ENCODE assay signal across 16 cellular contexts in the genomic region with DNA sequence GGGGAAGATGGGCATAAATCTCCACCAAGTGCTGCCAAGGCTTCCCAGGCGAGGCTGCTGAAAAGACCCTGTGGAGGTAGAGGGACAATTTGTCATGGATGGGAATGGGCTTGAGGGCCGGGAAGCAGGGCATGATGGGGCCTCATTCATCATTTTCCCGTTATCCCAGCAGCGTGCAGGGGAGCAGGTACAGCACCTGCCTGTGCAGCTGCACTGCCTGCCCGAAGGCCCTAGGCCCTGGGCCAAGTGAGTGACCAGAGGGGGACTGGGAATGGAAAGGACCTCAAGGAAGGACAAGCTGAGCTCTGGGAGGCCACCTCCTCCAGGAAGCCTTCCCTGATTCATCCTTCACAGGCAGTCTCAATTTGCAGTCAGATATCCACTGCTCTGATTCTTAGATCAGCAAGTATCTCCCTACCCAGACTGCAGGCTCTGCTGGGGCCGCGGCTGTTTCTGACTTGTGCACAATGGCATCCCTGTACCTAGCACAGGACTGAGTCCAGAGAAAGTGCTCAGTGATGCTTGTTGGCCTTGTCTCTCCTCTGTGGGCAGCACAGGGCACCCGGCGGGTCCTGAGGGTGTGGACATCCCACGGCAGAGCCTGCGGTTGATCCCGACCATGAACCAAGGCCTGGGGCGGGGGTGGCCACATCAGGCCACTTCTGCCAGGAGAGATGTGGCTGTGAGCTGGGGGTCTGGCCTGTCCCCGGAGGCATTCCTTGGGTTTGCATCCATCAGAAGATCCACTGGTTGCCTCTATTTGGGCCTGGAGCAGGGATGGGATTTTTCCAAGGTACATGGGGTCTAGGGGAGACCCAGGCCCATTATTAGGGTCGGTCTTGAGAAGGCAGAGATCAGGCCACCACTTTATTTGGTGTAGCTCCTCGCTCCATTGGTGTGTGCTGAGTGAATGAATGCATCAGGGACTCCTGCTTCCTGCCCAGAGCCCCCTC.
DNase-seq lines count a peak whose midpoint lies in the region; ATAC-seq and TF ChIP-seq lines count a peak whose summit lies in the region.
"Had no signal": no experiment of that assay in that cellular context is flagged by ENCODE, and none has a peak within 500 bp of the region (broad histone marks: within the 10 kb centered on the region; RNA-seq: fewer than 3 reads in every experiment).

No MANE protein-coding gene starts in this region.

- H3K9ac ChIP-seq in BLaER1 (peak overlapping the region; percentile 77), smooth muscle cell (ENCODE audit: low read depth) (no peak overlapping the region)

- H3K9me2 ChIP-seq in hepatocyte (replicated peaks; ENCODE audit: insufficient read depth): no peaks in the 10 kb centered on the region

- H2AFZ ChIP-seq in hepatocyte (no peak overlapping the region), smooth muscle cell (ENCODE audit: low read depth) (no peak overlapping the region)

- H3K4me2 ChIP-seq in BLaER1 (peak overlapping the region; percentile 98), hepatocyte (no peak overlapping the region), smooth muscle cell (no peak overlapping the region)

- no peaks in the 10 kb centered on the region for H3F3A ChIP-seq in smooth muscle cell (ENCODE audit: low read depth)

- no peak for TF ChIP-seq POLR2A in Peyer's patch (IDR thresholded peaks at IDR 0.05)

- no peak for ATAC-seq in GM21528 (IDR thresholded peaks at IDR 0.05; ENCODE audit: low FRiP score, unreplicated experiment)
- ATAC-seq: gastroesophageal sphincter; naive thymus-derived CD4-positive, alpha-beta T cell had no signal

- H3K79me2 ChIP-seq in hepatocyte (no peaks in the 10 kb centered on the region), smooth muscle cell (ENCODE audit: low read depth) (no peaks in the 10 kb centered on the region)

- TF ChIP-seq CTCF in Peyer's patch (IDR thresholded peaks at IDR 0.05) (no peak), hepatocyte (IDR thresholded peaks at IDR 0.05; ENCODE audit: poor library complexity) (no peak), smooth muscle cell (IDR thresholded peaks at IDR 0.05; ENCODE audit: borderline replicate concordance, insufficient read depth, poor library complexity, severe bottlenecking) (no peak)

- peak overlapping the region; percentile 57; the same call in 1 of the 2 replicates for H3K4me3 ChIP-seq in BLaER1
- H3K4me3 ChIP-seq in Peyer's patch: no peak overlapping the region
- no peak overlapping the region for H3K4me3 ChIP-seq in hepatocyte
- H3K4me3 ChIP-seq in smooth muscle cell: no peak overlapping the region
- H3K4me3 ChIP-seq: gastroesophageal sphincter, lung had no signal

- H3K27me3 ChIP-seq in BLaER1: no peaks in the 10 kb centered on the region
- no peaks in the 10 kb centered on the region for H3K27me3 ChIP-seq in Peyer's patch
- H3K27me3 ChIP-seq in hepatocyte: no peaks in the 10 kb centered on the region
- no peaks in the 10 kb centered on the region for H3K27me3 ChIP-seq in smooth muscle cell (ENCODE audit: low read depth)

- H4K20me1 ChIP-seq in BLaER1 (no peaks in the 10 kb centered on the region), hepatocyte (ENCODE audit: insufficient read depth, poor library complexity, severe bottlenecking) (no peaks in the 10 kb centered on the region), smooth muscle cell (ENCODE audit: low read depth) (no peaks in the 10 kb centered on the region)

- no peaks in the 10 kb centered on the region for H3K36me3 ChIP-seq in BLaER1
- no peaks in the 10 kb centered on the region for H3K36me3 ChIP-seq in Peyer's patch
- H3K36me3 ChIP-seq in hepatocyte (replicated peaks; ENCODE audit: insufficient read depth, low read depth): no peaks in the 10 kb centered on the region
- H3K36me3 ChIP-seq in smooth muscle cell (ENCODE audit: low read depth): no peaks in the 10 kb centered on the region
- H3K36me3 ChIP-seq: gastroesophageal sphincter had no signal

- H3K27ac ChIP-seq in BLaER1 (peak overlapping the region; percentile 88), Peyer's patch (no peak overlapping the region), hepatocyte (peak overlapping the region; percentile 83), smooth muscle cell (ENCODE audit: low read depth) (peak overlapping the region; percentile 97)
- H3K27ac ChIP-seq: gastroesophageal sphincter had no signal

- DNase-seq in Peyer's patch (peak; percentile 10 to 27 (median 25)), hepatocyte (ENCODE audit: low spot score) (no peak), smooth muscle cell (lab: John Stamatoyannopoulos, UW; ENCODE audit: unreplicated experiment) (no peak), DMS153 (lab: John Stamatoyannopoulos, UW) (no peak), HPDE6-E6E7 (ENCODE audit: extremely low spot score) (no peak)
- DNase-seq: activated CD4-positive, alpha-beta T cell treated with anti-CD3 and anti-CD28 coated beads, Interleukin-2, amount 10 ng/mL, durations not matched to agents 24 days and 14 days; cortex of kidney; HCEC 1CT; KBM-7; NCI-H2081 treated with DMSO at 0.1 percent for 48 hours; NCI-H524 treated with DMSO at 0.1 percent for 48 hours had no signal

- 94% methylated on average over 16 of the region's 16 CpGs for WGBS in hepatocyte (ENCODE audit: low lambda C conversion rate, missing lambda C conversion rate)
- WGBS in smooth muscle cell (ENCODE audit: low lambda C conversion rate): 93% methylated on average over 16 of the region's 16 CpGs

- H3K4me1 ChIP-seq in BLaER1: peaks cover 100% of the 10 kb centered on the region
- H3K4me1 ChIP-seq in Peyer's patch: no peaks in the 10 kb centered on the region
- H3K4me1 ChIP-seq in hepatocyte (ENCODE audit: insufficient read depth): peaks cover 26% of the 10 kb centered on the region
- H3K4me1 ChIP-seq in smooth muscle cell (ENCODE audit: low read depth): peaks cover 18% of the 10 kb centered on the region
- H3K4me1 ChIP-seq: gastroesophageal sphincter had no signal

- H3K9me3 ChIP-seq in BLaER1 (peaks cover 5% of the 10 kb centered on the region), Peyer's patch (no peaks in the 10 kb centered on the region), hepatocyte (ENCODE audit: low read depth) (no peaks in the 10 kb centered on the region), smooth muscle cell (replicated peaks; ENCODE audit: low read depth) (no peaks in the 10 kb centered on the region)
- H3K9me3 ChIP-seq: gastroesophageal sphincter had no signal

Comparison
In these comparisons a context has a peak if more than half of its experiments do, and no peak if none do; other contexts are left out.
1. H3K27ac ChIP-seq: peak in BLaER1 (single experiment), hepatocyte (single experiment) and smooth muscle cell (single experiment); none in Peyer's patch (0 of 4).
2. DNase-seq: peak in Peyer's patch (3 of 3); none in hepatocyte (single experiment), smooth muscle cell (single experiment), DMS153 (single experiment) and HPDE6-E6E7 (single experiment).